ENCODE assay signal across 13 cellular contexts in the genomic region with DNA sequence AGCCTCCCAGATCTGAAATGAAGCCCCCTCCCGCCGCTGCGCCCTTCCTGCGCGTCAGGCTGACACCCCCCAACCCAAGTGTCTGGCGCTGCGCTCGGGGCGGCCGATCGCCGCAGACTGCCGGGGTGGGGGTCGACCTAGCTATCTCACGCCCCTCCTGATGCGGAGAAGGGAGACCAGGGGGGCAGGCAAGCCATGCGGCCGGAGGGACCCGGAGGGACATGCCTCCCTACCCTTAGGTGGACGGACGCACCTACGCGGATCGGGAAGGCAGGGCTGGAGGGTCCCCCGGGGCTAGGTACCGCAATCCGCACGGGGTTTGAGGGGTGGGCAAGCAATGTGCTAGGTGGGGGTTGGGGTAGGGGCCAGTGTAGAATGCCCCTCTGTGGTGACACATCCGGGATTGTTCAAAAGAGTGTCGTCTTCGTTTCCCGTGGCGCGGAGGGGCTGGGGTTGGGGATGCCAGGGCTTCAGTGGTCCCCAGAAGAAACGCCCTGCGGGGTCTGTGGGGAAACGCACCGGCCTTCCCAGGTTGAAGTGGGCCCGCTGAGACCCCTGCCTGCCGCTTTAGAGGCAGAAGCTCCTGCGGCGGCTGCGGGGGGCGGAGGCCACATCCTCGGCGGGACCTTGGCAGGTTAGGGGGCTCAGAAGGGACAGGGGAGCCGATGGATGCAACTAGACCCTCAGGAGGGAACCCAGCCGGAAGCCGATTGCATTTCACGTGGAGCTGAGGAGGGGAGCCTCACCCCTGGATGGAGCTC. TPM values are rescaled to one million over a fixed set of nuclear protein-coding genes. Genes with fewer than 3 reads are reported as not detected.
A peak's percentile ranks its signal among the peaks of the same experiment; 100 is the strongest.
DNase-seq lines count a peak whose midpoint lies in the region; ATAC-seq and TF ChIP-seq lines count a peak whose summit lies in the region.
"Had no signal": no experiment of that assay in that cellular context is flagged by ENCODE, and none has a peak within 500 bp of the region (broad histone marks: within the 10 kb centered on the region; RNA-seq: fewer than 3 reads in every experiment).

No MANE protein-coding gene starts in this region.

- DNase-seq in WTC11 (ENCODE audit: low spot score) (peak; percentile 38), psoas muscle (no peak), HT-29 (ENCODE audit: low spot score) (no peak)
- DNase-seq in activated T-cell treated with anti-CD3 and anti-CD28 coated beads, Interleukin-2, amount 50 U/mL, for 72 hours = no peak
- DNase-seq: activated naive CD8-positive, alpha-beta T cell treated with anti-CD3 and anti-CD28 coated beads, Interleukin-2, amount 10 ng/mL, durations not matched to agents 7 days and 5 days; effector CD8-positive, alpha-beta T cell; MM.1S; spleen had no signal

- H3K9ac ChIP-seq in BLaER1 treated with 17β-estradiol and CSF1 and Interleukin-3, amounts not matched to agents 10 nM and 100 nM = no peak overlapping the region
- peak overlapping the region; percentile 25 for H3K9ac ChIP-seq in iPS-18a (ENCODE audit: low read length)

- H3K9me3 Mint-ChIP-seq in WTC11 = no peaks in the 10 kb centered on the region
- no peaks in the 10 kb centered on the region for H3K9me3 Mint-ChIP-seq in activated T-cell treated with anti-CD3 and anti-CD28 coated beads, Interleukin-2, amount 50 U/mL, for 72 hours
- H3K9me3 Mint-ChIP-seq: activated naive CD8-positive, alpha-beta T cell treated with anti-CD3 and anti-CD28 coated beads, Interleukin-2, amount 10 ng/mL, durations not matched to agents 7 days and 5 days had no signal

- no peak overlapping the region for H3K27ac Mint-ChIP-seq in WTC11
- H3K27ac Mint-ChIP-seq in activated T-cell treated with anti-CD3 and anti-CD28 coated beads, Interleukin-2, amount 50 U/mL, for 72 hours = no peak overlapping the region
- H3K27ac Mint-ChIP-seq: activated naive CD8-positive, alpha-beta T cell treated with anti-CD3 and anti-CD28 coated beads, Interleukin-2, amount 10 ng/mL, durations not matched to agents 7 days and 5 days had no signal

- peaks cover 32% of the 10 kb centered on the region for H3K4me1 Mint-ChIP-seq in WTC11
- no peaks in the 10 kb centered on the region for H3K4me1 Mint-ChIP-seq in activated T-cell treated with anti-CD3 and anti-CD28 coated beads, Interleukin-2, amount 50 U/mL, for 72 hours (ENCODE audit: low read depth)
- H3K4me1 Mint-ChIP-seq: activated naive CD8-positive, alpha-beta T cell treated with anti-CD3 and anti-CD28 coated beads, Interleukin-2, amount 10 ng/mL, durations not matched to agents 7 days and 5 days had no signal

- CTCF ChIA-PET in WTC11 (lab: Charles Lee) = interaction anchor here (0.8 to 11.7 kb wide), 10 partner anchors 8 to 78 kb away, joined by 3 to 89 read pairs (median 6); no protein-coding TSS in a partner anchor

- peak overlapping the region in 3 of 10 experiments; percentile 21 to 52 (median 28); a peak in 4 of 20 replicates for H3K4me3 ChIP-seq in BLaER1 treated with 17β-estradiol and CSF1 and Interleukin-3, amounts not matched to agents 10 nM and 100 nM
- H3K4me3 ChIP-seq in iPS-18a (ENCODE audit: low read length) (peak overlapping the region; percentile 61), psoas muscle (peak overlapping the region; percentile 62)

- peaks cover 43% of the 10 kb centered on the region for H3K27me3 Mint-ChIP-seq in WTC11 (ENCODE audit: low read depth)
- H3K27me3 Mint-ChIP-seq in activated T-cell treated with anti-CD3 and anti-CD28 coated beads, Interleukin-2, amount 50 U/mL, for 72 hours (ENCODE audit: low read depth) = peaks cover 40% of the 10 kb centered on the region

- H3K27ac ChIP-seq in BLaER1 treated with 17β-estradiol and CSF1 and Interleukin-3, amounts not matched to agents 10 nM and 100 nM = no peak overlapping the region
- no peak overlapping the region for H3K27ac ChIP-seq in iPS-18a (ENCODE audit: low read length)
- no peak overlapping the region for H3K27ac ChIP-seq in psoas muscle
- H3K27ac ChIP-seq: HL-60, spleen had no signal

- ATAC-seq in WTC11 = peak; percentile 1; the same call in 1 of the 2 replicates
- no peak for ATAC-seq in psoas muscle
- ATAC-seq in activated T-cell treated with anti-CD3 and anti-CD28 coated beads, Interleukin-2, amount 50 U/mL, for 72 hours (replicated peaks in 1 of 2) = no peak
- ATAC-seq in GM19455 (IDR thresholded peaks at IDR 0.05; ENCODE audit: unreplicated experiment) = no peak
- no peak for ATAC-seq in HG03175 (IDR thresholded peaks at IDR 0.05; ENCODE audit: unreplicated experiment)

- peaks cover 0 to 8% (median 0%) of the 10 kb centered on the region in 10 experiments; a peak in 4 of 20 replicates for H3K4me1 ChIP-seq in BLaER1 treated with 17β-estradiol and CSF1 and Interleukin-3, amounts not matched to agents 10 nM and 100 nM
- peaks cover 18% of the 10 kb centered on the region for H3K4me1 ChIP-seq in iPS-18a (ENCODE audit: control insufficient read depth, low read depth, low read length)
- no peaks in the 10 kb centered on the region for H3K4me1 ChIP-seq in psoas muscle

- POLR2A ChIA-PET in WTC11 (lab: Charles Lee) = interaction anchor here (0.6 kb wide), 1 partner anchor 68 kb away, joined by 5 read pairs; no protein-coding TSS in a partner anchor

- no peaks in the 10 kb centered on the region for H3K36me3 Mint-ChIP-seq in WTC11
- H3K36me3 Mint-ChIP-seq in activated T-cell treated with anti-CD3 and anti-CD28 coated beads, Interleukin-2, amount 50 U/mL, for 72 hours (ENCODE audit: insufficient read depth in 2 of 2) = no peaks in the 10 kb centered on the region
- H3K36me3 Mint-ChIP-seq: activated naive CD8-positive, alpha-beta T cell treated with anti-CD3 and anti-CD28 coated beads, Interleukin-2, amount 10 ng/mL, durations not matched to agents 7 days and 5 days had no signal

- intact Hi-C loops in psoas muscle (cut with DNase I) = no loop called here

- H4K20me1 ChIP-seq in BLaER1 treated with 17β-estradiol and CSF1 and Interleukin-3, amounts not matched to agents 10 nM and 100 nM = peaks cover 0 to 16% (median 0%) of the 10 kb centered on the region in 11 experiments; a peak in 5 of 22 replicates

- H3K4me3 Mint-ChIP-seq in WTC11 = peak overlapping the region; percentile 71
- peak overlapping the region in 1 of 2 donors; percentile 43 for H3K4me3 Mint-ChIP-seq in activated T-cell treated with anti-CD3 and anti-CD28 coated beads, Interleukin-2, amount 50 U/mL, for 72 hours
- H3K4me3 Mint-ChIP-seq: activated naive CD8-positive, alpha-beta T cell treated with anti-CD3 and anti-CD28 coated beads, Interleukin-2, amount 10 ng/mL, durations not matched to agents 7 days and 5 days had no signal

- no peaks in the 10 kb centered on the region for H3K36me3 ChIP-seq in BLaER1 treated with 17β-estradiol and CSF1 and Interleukin-3, amounts not matched to agents 10 nM and 100 nM
- no peaks in the 10 kb centered on the region for H3K36me3 ChIP-seq in iPS-18a (ENCODE audit: control insufficient read depth, low read depth, low read length)
- H3K36me3 ChIP-seq in psoas muscle (ENCODE audit: insufficient read depth in 1 of 2, low read depth in 1 of 2) = no peaks in the 10 kb centered on the region
- H3K36me3 ChIP-seq: spleen had no signal

- H3K9me3 ChIP-seq in BLaER1 treated with 17β-estradiol and CSF1 and Interleukin-3, amounts not matched to agents 10 nM and 100 nM (replicated peaks in 1 of 11) = peaks cover 0 to 6% (median 0%) of the 10 kb centered on the region in 11 experiments; a peak in 4 of 22 replicates
- H3K9me3 ChIP-seq in iPS-18a (ENCODE audit: control insufficient read depth, low read depth, low read length) (no peaks in the 10 kb centered on the region), psoas muscle (no peaks in the 10 kb centered on the region)
- H3K9me3 ChIP-seq: spleen had no signal

- peak overlapping the region in 9 of 11 experiments; percentile 30 to 59 (median 48); a peak in 13 of 22 replicates for H3K4me2 ChIP-seq in BLaER1 treated with 17β-estradiol and CSF1 and Interleukin-3, amounts not matched to agents 10 nM and 100 nM

- TF ChIP-seq CTCF in WTC11 (IDR thresholded peaks at IDR 0.05) (no peak), psoas muscle (IDR thresholded peaks at IDR 0.05) (no peak)

- H3K27me3 ChIP-seq in BLaER1 treated with 17β-estradiol and CSF1 and Interleukin-3, amounts not matched to agents 10 nM and 100 nM = peaks cover 55 to 71% (median 59%) of the 10 kb centered on the region in 11 experiments
- H3K27me3 ChIP-seq in iPS-18a (ENCODE audit: control insufficient read depth, insufficient read depth, low read length) = peaks cover 31% of the 10 kb centered on the region
- peaks cover 0 to 27% (median 16%) of the 10 kb centered on the region in 3 donors for H3K27me3 ChIP-seq in psoas muscle (ENCODE audit: insufficient read depth in 3 of 3, low read length in 2 of 3)

- WGBS in psoas muscle, 3 donors = 5 to 8% (median 6%) methylated on average over 45 to 50 of the region's 50 CpGs

TF ChIP-seq in WTC11, 78 proteins besides CTCF, POLR2A, EP300 and RAD21:
- TF ChIP-seq KAT7 (CRISPR knock-in tag; IDR thresholded peaks at IDR 0.05; ENCODE audit: borderline replicate concordance) (0 out of 2 replicates have a peak, but pooled peaks have one; percentile 12), NR1H2 (CRISPR knock-in tag; IDR thresholded peaks at IDR 0.05) (no peak)
TF ChIP-seq in WTC11: peak in this region for 1.

RNA-seq across cellular contexts. Expression of a gene that starts 0.9 kb away (rescaled TPM):
- total RNA-seq in WTC11 (2021) = 8.7 to 9.9 TPM (median 9.8 TPM) in 3 replicates
- 1 to 10 TPM in 3 of 4 donors, under 1 TPM in 1; 0.79 to 6.6 (median 1.8) TPM for total RNA-seq in psoas muscle
- polyA plus RNA-seq in psoas muscle = 1 to 10 TPM in 1 of 3 donors, under 1 TPM in 2; 0.40 to 1.2 (median 0.69) TPM
- total RNA-seq in HT-29 (2014; rRNA removed; shearing (Covaris generic)) = not detected in 2 replicates
- under 1 TPM in 1 of 2 donors, not detected in 1; 0.12 TPM for total RNA-seq in activated T-cell treated with anti-CD3 and anti-CD28 coated beads, Interleukin-2, amount 50 U/mL, for 72 hours
- total RNA-seq: activated naive CD8-positive, alpha-beta T cell treated with anti-CD3 and anti-CD28 coated beads, Interleukin-2, amount 10 ng/mL, durations not matched to agents 7 days and 5 days had no signal
